ENCODE assay signal across 10 cellular contexts in genomic region chr5:54580997-54581741, GRCh38.
DNase-seq lines count a peak whose midpoint lies in the region; ATAC-seq, FAIRE-seq and TF ChIP-seq lines count a peak whose summit lies in the region.
"Had no signal": no experiment of that assay in that cellular context is flagged by ENCODE, and none has a peak within 500 bp of the region (broad histone marks: within the 10 kb centered on the region; RNA-seq: fewer than 3 reads in every experiment).

No MANE protein-coding gene starts in this region.

- no peak overlapping the region for H2BK12ac ChIP-seq in H1 (ENCODE audit: low read depth, low read length)

- TF ChIP-seq CTCF in H1 (IDR thresholded peaks at IDR 0.05; ENCODE audit: control extremely low read depth in 1 of 3, insufficient read depth in 1 of 3, low read depth in 1 of 3, low read length in 3 of 3) (no peak), thoracic aorta (IDR thresholded peaks at IDR 0.05) (no peak)

- H3K56ac ChIP-seq in H1 (replicated peaks; ENCODE audit: insufficient read length, low read depth, low read length) = no peak overlapping the region
- H3K56ac ChIP-seq in mesendoderm (ENCODE audit: low read length) = no peak overlapping the region

- no peak for TF ChIP-seq POLR2A in H1 (IDR thresholded peaks at IDR 0.05; ENCODE audit: control extremely low read depth in 1 of 2, low read depth in 2 of 2, low read length in 2 of 2)

- no peaks in the 10 kb centered on the region for H3K36me3 Mint-ChIP-seq in activated naive CD4-positive, alpha-beta T cell treated with anti-CD3 and anti-CD28 coated beads, Interleukin-2, amount 50 U/mL, for 72 hours

- no peak overlapping the region for H3K4ac ChIP-seq in H1 (replicated peaks; ENCODE audit: insufficient read length, low read depth, low read length)
- H3K4ac ChIP-seq in mesendoderm (ENCODE audit: low read depth, low read length) = no peak overlapping the region

- H3K9me3 ChIP-seq in H1 (ENCODE audit: insufficient read depth in 2 of 2, low read depth in 1 of 2, low read length in 1 of 2) = 0 out of 4 replicates have a peak, but pooled peaks cover 0 to 1% of the 10 kb centered on the region in 2 experiments
- H3K9me3 ChIP-seq in thoracic aorta = no peaks in the 10 kb centered on the region

- H3K9ac ChIP-seq in H1 (replicated peaks in 1 of 4; ENCODE audit: extremely low read depth in 1 of 4, low read depth in 3 of 4, low read length in 3 of 4) = no peak overlapping the region
- H3K9ac ChIP-seq in mesendoderm (ENCODE audit: low read length) = no peak overlapping the region

- WGBS in H1 (ENCODE audit: extremely low coverage in 1 of 2, insufficient coverage in 1 of 2, insufficient read length in 1 of 2, insufficient replicate concordance in 2 of 2, low coverage in 1 of 2, low lambda C conversion rate in 2 of 2, missing lambda C conversion rate in 1 of 2), 2 experiments = 67% methylated on average over 6 of the region's 6 CpGs; no CpG with 5 or more reads in 1 of the 2 experiments
- no CpG with 5 or more reads among the region's 6 CpGs for WGBS in mesendoderm (ENCODE audit: extremely low coverage, insufficient coverage, low lambda C conversion rate)

- H2AK5ac ChIP-seq in H1 (ENCODE audit: low read depth, low read length) = no peak overlapping the region
- H2AK5ac ChIP-seq in mesendoderm (ENCODE audit: low read length) = no peak overlapping the region

- ATAC-seq in thoracic aorta (ENCODE audit: insufficient number of reproducible peaks, low FRiP score, low read depth) (no peak), HG03039 (IDR thresholded peaks at IDR 0.05; ENCODE audit: unreplicated experiment) (no peak)
- no peak for ATAC-seq in activated naive CD4-positive, alpha-beta T cell treated with anti-CD3 and anti-CD28 coated beads, Interleukin-2, amount 50 U/mL, for 72 hours

- no peak for TF ChIP-seq RAD21 in H1 (IDR thresholded peaks at IDR 0.05 in 1 of 2, conservative IDR thresholded peaks at IDR 0.05 in 1 of 2; ENCODE audit: low read depth in 2 of 2, low read length in 2 of 2)

- H4K8ac ChIP-seq in H1 (ENCODE audit: extremely low read depth, insufficient read depth, low read length) = no peak overlapping the region
- H4K8ac ChIP-seq in mesendoderm (ENCODE audit: low read depth, low read length) = no peak overlapping the region

- no peak overlapping the region for H3K14ac ChIP-seq in H1 (ENCODE audit: insufficient read length)

- POLR2A ChIA-PET in H1 (lab: Charles Lee; ENCODE audit: partially characterized antibody) = no interaction called here

- no peak overlapping the region for H2BK15ac ChIP-seq in H1 (ENCODE audit: low read length)
- no peak overlapping the region for H2BK15ac ChIP-seq in mesendoderm (replicated peaks; ENCODE audit: low read depth)

- no peaks in the 10 kb centered on the region for H3K36me3 ChIP-seq in H1 (ENCODE audit: control insufficient read depth in 2 of 4, insufficient read depth in 4 of 4, low read length in 3 of 4)
- H3K36me3 ChIP-seq in mesendoderm (ENCODE audit: control insufficient read depth, insufficient read depth, low read length) = no peaks in the 10 kb centered on the region
- no peaks in the 10 kb centered on the region for H3K36me3 ChIP-seq in thoracic aorta

- H2AFZ ChIP-seq in H1 (ENCODE audit: low read length) = peak overlapping the region; percentile 58; the same call in 1 of the 2 replicates

- no peaks in the 10 kb centered on the region for H4K20me1 ChIP-seq in H1 (replicated peaks in 1 of 2; ENCODE audit: control insufficient read depth in 1 of 2, insufficient read depth in 2 of 2, low read length in 2 of 2)

- H3K23me2 ChIP-seq in H1 (ENCODE audit: low read depth, low read length) = no peaks in the 10 kb centered on the region

- H2BK20ac ChIP-seq in H1 (ENCODE audit: low read length) = no peak overlapping the region

- no peaks in the 10 kb centered on the region for H3K79me2 ChIP-seq in H1 (ENCODE audit: control insufficient read depth in 1 of 2, insufficient read depth in 2 of 2, low read length in 2 of 2)
- H3K79me2 ChIP-seq in mesendoderm (ENCODE audit: control insufficient read depth, insufficient read depth, low read length) = no peaks in the 10 kb centered on the region

- FAIRE-seq in H1 (lab: Jason Lieb, UNC) = no peak

- DNase-seq in HCEC 1CT (peak; percentile 8), H1 (ENCODE audit: low read depth in 1 of 2, low spot score in 2 of 2) (no peak), mesendoderm (peak; percentile 45), thoracic aorta (ENCODE audit: low spot score) (no peak)
- DNase-seq in activated CD4-positive, alpha-beta T cell treated with anti-CD3 and anti-CD28 coated beads for 1 hour = no peak
- no peak for DNase-seq in activated CD4-positive, alpha-beta T cell treated with anti-CD3 and anti-CD28 coated beads, Interleukin-2, amount 50 U/mL, for 1 hour
- no peak for DNase-seq in activated naive CD4-positive, alpha-beta T cell treated with anti-CD3 and anti-CD28 coated beads, Interleukin-2, amount 50 U/mL, for 72 hours (ENCODE audit: low spot score in 2 of 2)
- DNase-seq: central memory CD4-positive, alpha-beta T cell; hypothalamus had no signal

- H3K27ac ChIP-seq in H1 (ENCODE audit: low read depth, low read length) (no peak overlapping the region), mesendoderm (ENCODE audit: low read depth, low read length) (no peak overlapping the region), thoracic aorta (peak overlapping the region; percentile 70 to 81)

- H3K23ac ChIP-seq in H1 (ENCODE audit: insufficient read length) (no peak overlapping the region), mesendoderm (ENCODE audit: low read length) (no peak overlapping the region)

- TF ChIP-seq EP300 in H1 (IDR thresholded peaks at IDR 0.05; ENCODE audit: borderline replicate concordance in 1 of 2, low read depth in 2 of 2, low read length in 2 of 2) = no peak

- no peaks in the 10 kb centered on the region for H3K27me3 ChIP-seq in H1 (replicated peaks in 1 of 4; ENCODE audit: control insufficient read depth in 3 of 4, extremely low read depth in 1 of 4, insufficient read depth in 3 of 4, low read length in 3 of 4)
- H3K27me3 ChIP-seq in mesendoderm (ENCODE audit: insufficient read depth, low read length, poor library complexity) = no peaks in the 10 kb centered on the region
- no peaks in the 10 kb centered on the region for H3K27me3 ChIP-seq in thoracic aorta (replicated peaks; ENCODE audit: insufficient read depth)

- H3K79me1 ChIP-seq in H1 (ENCODE audit: low read depth, low read length) = no peaks in the 10 kb centered on the region
- no peaks in the 10 kb centered on the region for H3K79me1 ChIP-seq in mesendoderm (ENCODE audit: low read length)

- H3K9me3 Mint-ChIP-seq in activated naive CD4-positive, alpha-beta T cell treated with anti-CD3 and anti-CD28 coated beads, Interleukin-2, amount 50 U/mL, for 72 hours = peaks cover under 1% of the 10 kb centered on the region in 2 donors

- no peak overlapping the region for H3K4me2 ChIP-seq in H1 (ENCODE audit: insufficient read depth in 1 of 2, low read depth in 2 of 2, low read length in 2 of 2)
- no peak overlapping the region for H3K4me2 ChIP-seq in mesendoderm (ENCODE audit: low read length)

- no peak overlapping the region for H4K91ac ChIP-seq in H1 (replicated peaks; ENCODE audit: insufficient read length, low read length)

- H2BK5ac ChIP-seq in H1 (ENCODE audit: low read depth, low read length) (no peak overlapping the region), mesendoderm (ENCODE audit: low read length) (no peak overlapping the region)

- H3K27ac Mint-ChIP-seq in activated naive CD4-positive, alpha-beta T cell treated with anti-CD3 and anti-CD28 coated beads, Interleukin-2, amount 50 U/mL, for 72 hours = no peak overlapping the region

- no peak overlapping the region for H2BK120ac ChIP-seq in H1 (replicated peaks; ENCODE audit: low read depth, low read length)
- H2BK120ac ChIP-seq in mesendoderm (ENCODE audit: low read depth, low read length) = peak overlapping the region; percentile 73

- H4K5ac ChIP-seq in H1 (ENCODE audit: insufficient read length, low read depth, low read length) (no peak overlapping the region), mesendoderm (ENCODE audit: low read length) (no peak overlapping the region)

- H3K4me1 ChIP-seq in H1 (replicated peaks in 1 of 4; ENCODE audit: control insufficient read depth in 3 of 4, insufficient read depth in 4 of 4, low read length in 3 of 4) (no peaks in the 10 kb centered on the region; a peak in 1 of 7 replicates), mesendoderm (ENCODE audit: control insufficient read depth, low read depth, low read length) (no peaks in the 10 kb centered on the region), thoracic aorta (ENCODE audit: control insufficient read depth in 1 of 2, low read depth in 2 of 2) (peaks cover 20 to 38% of the 10 kb centered on the region in 2 donors)

- no peak overlapping the region for H3K18ac ChIP-seq in H1 (ENCODE audit: extremely low read depth, low read length)
- H3K18ac ChIP-seq in mesendoderm (ENCODE audit: low read length) = no peak overlapping the region

- H3K4me3 ChIP-seq in H1 (ENCODE audit: extremely low read depth in 1 of 4, insufficient read depth in 2 of 4, low read depth in 3 of 4, low read length in 4 of 4) (no peak overlapping the region), mesendoderm (ENCODE audit: low read length) (no peak overlapping the region), thoracic aorta (peak overlapping the region; percentile 20)

- CTCF ChIA-PET in H1 (lab: Charles Lee; ENCODE audit: partially characterized antibody) = interaction anchor here (1.5 kb wide), 1 partner anchor 28 kb away, joined by 3 read pairs; no protein-coding TSS in a partner anchor

TF ChIP-seq in H1, 55 proteins besides CTCF, POLR2A, EP300 and RAD21 (continues in another document):
- TF ChIP-seq HDAC6 (IDR thresholded peaks at IDR 0.05; ENCODE audit: low read depth, low read length) (no peak), TAF1 (IDR thresholded peaks at IDR 0.05; ENCODE audit: low read depth, low read length) (no peak), ASH2L (IDR thresholded peaks at IDR 0.05; ENCODE audit: low read length) (no peak), SIX5 (IDR thresholded peaks at IDR 0.05; ENCODE audit: low read depth, low read length) (no peak), RXRA (IDR thresholded peaks at IDR 0.05; ENCODE audit: insufficient read depth, low read depth, low read length) (no peak), CHD1 (IDR thresholded peaks at IDR 0.05; ENCODE audit: low read depth, low read length) (no peak), BRCA1 (IDR thresholded peaks at IDR 0.05; ENCODE audit: low read depth, low read length) (no peak), CBX5 (IDR thresholded peaks at IDR 0.05; ENCODE audit: low read depth, low read length) (no peak), ZNF274 (IDR thresholded peaks at IDR 0.05; ENCODE audit: borderline replicate concordance, extremely low read depth, low read length) (no peak), SP2 (IDR thresholded peaks at IDR 0.05; ENCODE audit: low read length) (no peak), EGR1 (IDR thresholded peaks at IDR 0.05; ENCODE audit: borderline replicate concordance, low read depth, low read length) (no peak)
- TF ChIP-seq, protein P1, sequence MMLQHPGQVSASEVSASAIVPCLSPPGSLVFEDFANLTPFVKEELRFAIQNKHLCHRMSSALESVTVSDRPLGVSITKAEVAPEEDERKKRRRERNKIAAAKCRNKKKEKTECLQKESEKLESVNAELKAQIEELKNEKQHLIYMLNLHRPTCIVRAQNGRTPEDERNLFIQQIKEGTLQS (IDR thresholded peaks at IDR 0.05; ENCODE audit: insufficient read depth, low read depth, low read length) = no peak

Comparison
In these comparisons a context has a peak if more than half of its experiments do, and no peak if none do; other contexts are left out.
1. DNase-seq: peak in HCEC 1CT (single experiment) and mesendoderm (single experiment); none in H1 (0 of 2), thoracic aorta (single experiment), activated CD4-positive, alpha-beta T cell treated with anti-CD3 and anti-CD28 coated beads for 1 hour (single experiment), activated CD4-positive, alpha-beta T cell treated with anti-CD3 and anti-CD28 coated beads, Interleukin-2, amount 50 U/mL, for 1 hour (single experiment) and activated naive CD4-positive, alpha-beta T cell treated with anti-CD3 and anti-CD28 coated beads, Interleukin-2, amount 50 U/mL, for 72 hours (0 of 2).
2. H3K27ac ChIP-seq: peak in thoracic aorta (2 of 2); none in H1 (single experiment) and mesendoderm (single experiment).